In genomic region chr10:59006511-59007306, GRCh38 we compare ENCODE assay signal across 12 cellular contexts.
DNase-seq lines count a peak whose midpoint lies in the region; TF ChIP-seq lines count a peak whose summit lies in the region.
"Had no signal": no experiment of that assay in that cellular context is flagged by ENCODE, and none has a peak within 500 bp of the region (broad histone marks: within the 10 kb centered on the region; RNA-seq: fewer than 3 reads in every experiment).

No MANE protein-coding gene starts in this region.

- H3K4me3 ChIP-seq in liver (ENCODE audit: low read depth in 1 of 3, low read length in 3 of 3) = no peak overlapping the region

- H3K27ac Mint-ChIP-seq in chondrocyte (ENCODE audit: unreplicated experiment) = peak overlapping the region; percentile 84
- H3K27ac Mint-ChIP-seq: CD4-positive, alpha-beta memory T cell had no signal

- no peaks in the 10 kb centered on the region for H3K27me3 ChIP-seq in liver (ENCODE audit: control insufficient read depth in 4 of 4, insufficient read depth in 4 of 4, low read length in 3 of 4)

- no peak for TF ChIP-seq RAD21 in liver (IDR thresholded peaks at IDR 0.05)

- peaks cover 19% of the 10 kb centered on the region for H3K4me1 Mint-ChIP-seq in chondrocyte (ENCODE audit: low read depth)
- H3K4me1 Mint-ChIP-seq: CD4-positive, alpha-beta memory T cell had no signal

- no peak for TF ChIP-seq CTCF in chondrocyte (IDR thresholded peaks at IDR 0.05)
- no peak for TF ChIP-seq CTCF in liver (IDR thresholded peaks at IDR 0.05; ENCODE audit: low read depth, low read length, missing input control)
- no peak for TF ChIP-seq CTCF in GM13977 (IDR thresholded peaks at IDR 0.05; ENCODE audit: extremely low read depth, insufficient read depth, missing control alignments)

- H3K27ac ChIP-seq in liver (ENCODE audit: low read depth in 1 of 2, low read length in 2 of 2) = peak overlapping the region; percentile 89 to 93

- H3K9ac ChIP-seq in liver (ENCODE audit: low read depth in 1 of 2, low read length in 2 of 2) = peak overlapping the region in 1 of 2 donors; percentile 27

- H3K9me3 ChIP-seq in liver (ENCODE audit: control insufficient read depth in 4 of 4, low read length in 3 of 4) = no peaks in the 10 kb centered on the region

- peak; percentile 11 for DNase-seq in COLO829 (ENCODE audit: low spot score)
- peak; percentile 22 for DNase-seq in HK-2 (ENCODE audit: unreplicated experiment)
- no peak for DNase-seq in chondrocyte (ENCODE audit: low spot score)
- DNase-seq in effector CD8-positive, alpha-beta T cell (lab: John Stamatoyannopoulos, UW) = no peak
- no peak for DNase-seq in SIG-M5 treated with dmso at 0.1 percent for 504 hours (lab: John Stamatoyannopoulos, UW; ENCODE audit: unreplicated experiment)
- DNase-seq in GM13977 (ENCODE audit: low spot score) = no peak
- DNase-seq in putamen (ENCODE audit: low spot score) = no peak
- DNase-seq: CD4-positive, alpha-beta memory T cell; head of caudate nucleus; KG1; SHP77 treated with DMSO at 0.1 percent for 48 hours had no signal

- peaks cover 4% of the 10 kb centered on the region for H3K9me3 Mint-ChIP-seq in chondrocyte (ENCODE audit: low read depth)

- no peaks in the 10 kb centered on the region for H3K27me3 Mint-ChIP-seq in chondrocyte (ENCODE audit: low read depth)

- H3K4me1 ChIP-seq in liver (ENCODE audit: control insufficient read depth in 4 of 4, insufficient read depth in 4 of 4, low read length in 3 of 4) = peaks cover 18 to 63% (median 39%) of the 10 kb centered on the region in 4 donors

- H3K36me3 ChIP-seq in liver (ENCODE audit: control insufficient read depth in 4 of 4, insufficient read depth in 3 of 4, low read depth in 1 of 4, low read length in 3 of 4) = no peaks in the 10 kb centered on the region

- H3K36me3 Mint-ChIP-seq in chondrocyte (ENCODE audit: low read depth) = peaks cover 1% of the 10 kb centered on the region
- H3K36me3 Mint-ChIP-seq: CD4-positive, alpha-beta memory T cell had no signal

- in situ Hi-C loops in GM13977 (cut with MboI; ENCODE audit: low pct_unique_long_range_greater_than_20kb, low sequenced_read_pairs, unreplicated experiment) = no loop called here

- no peak overlapping the region for H3K4me3 Mint-ChIP-seq in chondrocyte (ENCODE audit: unreplicated experiment)
- H3K4me3 Mint-ChIP-seq: CD4-positive, alpha-beta memory T cell had no signal

- 31% methylated on average over 4 of the region's 4 CpGs for WGBS in liver

TF ChIP-seq in liver, 16 proteins besides CTCF, POLR2A, EP300 and RAD21:
- TF ChIP-seq MAX (IDR thresholded peaks at IDR 0.05) = no peak
- peak; percentile 27 to 41 for TF ChIP-seq RXRA (IDR thresholded peaks at IDR 0.05)
- TF ChIP-seq NR2F2 (IDR thresholded peaks at IDR 0.05) = peak; percentile 87
- peak; percentile 31 to 46 for TF ChIP-seq HNF4A (conservative IDR thresholded peaks at IDR 0.05)
- TF ChIP-seq JUND (IDR thresholded peaks at IDR 0.05) = no peak

Comparison
In these comparisons a context has a peak if more than half of its experiments do, and no peak if none do; other contexts are left out.
1. DNase-seq: peak in COLO829 (single experiment) and HK-2 (single experiment); none in chondrocyte (single experiment), effector CD8-positive, alpha-beta T cell (single experiment), SIG-M5 treated with dmso at 0.1 percent for 504 hours (single experiment), GM13977 (single experiment) and putamen (single experiment).